7 cellular contexts compared by ENCODE assay signal in genomic region chr12:105235747-105236476, GRCh38. TPM values are rescaled to one million over a fixed set of nuclear protein-coding genes. Genes with fewer than 3 reads are reported as not detected.
DNase-seq lines count a peak whose midpoint lies in the region; ATAC-seq and TF ChIP-seq lines count a peak whose summit lies in the region.

TSS of gene APPL2 (minus strand) at chr12:105236174. CDS start at chr12:105236012, 162 bp downstream.

- TF ChIP-seq CTCF in brain (conservative IDR thresholded peaks at IDR 0.05) = peak; percentile 50 to 51
- TF ChIP-seq CTCF in gastrocnemius medialis (IDR thresholded peaks at IDR 0.05 in 4 of 5, conservative IDR thresholded peaks at IDR 0.05 in 1 of 5) = peak in 4 of 5 experiments; percentile 45 to 63 (median 59)

- H3K4me3 Mint-ChIP-seq in brain = peak within 1 kb of the TSS; percentile 91 to 99 (median 96)

- H3K4me1 Mint-ChIP-seq in brain = peaks cover 50% of the 10 kb centered on the region

- peak; percentile 61 for DNase-seq in NCI-H2107 treated with DMSO at 0.1 percent for 48 hours (lab: John Stamatoyannopoulos, UW; ENCODE audit: unreplicated experiment)
- peak; percentile 91 for DNase-seq in UCSD-AML1 (lab: John Stamatoyannopoulos, UW; ENCODE audit: unreplicated experiment)
- DNase-seq in iPS DF 4.7 (ENCODE audit: extremely low read depth, low spot score) = peak; percentile 49
- DNase-seq in gastrocnemius medialis = peak; percentile 86 to 89

- peak; percentile 77 to 91 for TF ChIP-seq POLR2A in gastrocnemius medialis (IDR thresholded peaks at IDR 0.05)

- H3K27ac ChIP-seq in gastrocnemius medialis = peak within 1 kb of the TSS; percentile 89 to 99 (median 98)

- H3K27ac Mint-ChIP-seq in brain = peak within 1 kb of the TSS; percentile 90 to 98 (median 96)

- peaks cover 10% of the 10 kb centered on the region for H3K36me3 Mint-ChIP-seq in brain

- peaks cover 38 to 43% of the 10 kb centered on the region in 2 donors for H3K4me1 ChIP-seq in gastrocnemius medialis

- no peaks in the 10 kb centered on the region for H3K9me3 Mint-ChIP-seq in brain

- peak within 1 kb of the TSS; percentile 77 to 97 (median 86) for H3K4me3 ChIP-seq in gastrocnemius medialis

- intact Hi-C loops in gastrocnemius medialis (cut with DNase I; ENCODE audit: low total_unique reads) = loop anchor here (1.0 to 5.0 kb wide), 5 partner anchors 96 to 1061 kb away; partner anchors contain the start of genes C12orf75, NOPCHAP1 and WASHC4

- in situ Hi-C loops in gastrocnemius medialis (cut with MboI; ENCODE audit: low sequenced_read_pairs in 4 of 4) = no loop called here

- peaks cover 11% of the 10 kb centered on the region for H3K27me3 Mint-ChIP-seq in brain

- H3K27me3 ChIP-seq in gastrocnemius medialis = no peaks in the 10 kb centered on the region

- no peaks in the 10 kb centered on the region for H3K9me3 ChIP-seq in gastrocnemius medialis

- H3K36me3 ChIP-seq in gastrocnemius medialis = no peaks in the 10 kb centered on the region

- ATAC-seq in GM18517 (IDR thresholded peaks at IDR 0.05; ENCODE audit: unreplicated experiment) = peak; percentile 61
- ATAC-seq in HG03045 (IDR thresholded peaks at IDR 0.05; ENCODE audit: unreplicated experiment) = peak; percentile 89
- ATAC-seq in gastrocnemius medialis = peak; percentile 84 to 89

RNA-seq across cellular contexts. Expression of gene APPL2, which starts in this region (rescaled TPM):
- 33.0 TPM for polyA plus RNA-seq in brain (ENCODE audit: insufficient read depth, low read depth, low replicate concordance)
- 10 to 100 TPM; 12.8 to 24.3 (median 19.8) TPM for total RNA-seq in gastrocnemius medialis

Comparison
In these comparisons a context has a peak if more than half of its experiments do, and no peak if none do; other contexts are left out.
1. Peak in every context shown above with its lines: DNase-seq, ATAC-seq, H3K4me3 ChIP-seq and H3K27ac ChIP-seq.